Comparison of ENCODE assay signal across 33 cellular contexts in the genomic region with DNA sequence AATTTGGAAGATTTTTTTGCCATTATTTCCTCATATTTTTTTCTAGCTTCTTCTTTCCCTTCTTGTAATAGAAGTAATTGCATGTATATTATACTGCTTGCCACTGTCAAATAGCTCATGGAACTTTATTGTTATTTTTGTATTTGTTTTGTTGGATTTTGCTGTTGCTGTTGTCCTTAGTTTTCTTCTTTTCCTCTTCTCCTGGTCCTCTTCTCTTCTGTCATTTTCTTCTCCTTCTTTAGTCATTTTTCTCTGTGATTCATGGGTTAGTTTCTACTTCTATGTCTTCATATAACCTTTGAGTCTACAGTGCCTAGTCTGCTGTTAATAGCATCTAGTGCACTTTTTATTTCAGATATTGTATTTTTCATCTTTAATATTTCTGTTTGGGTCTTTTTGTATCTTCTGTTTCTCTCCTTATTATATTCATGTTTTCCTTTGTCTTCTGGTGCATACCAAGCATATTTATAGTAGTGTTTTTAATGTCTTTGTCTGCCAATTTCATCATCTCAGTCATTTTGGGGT.
"Had no signal": no experiment of that assay in that cellular context is flagged by ENCODE, and none has a peak within 500 bp of the region (broad histone marks: within the 10 kb centered on the region; RNA-seq: fewer than 3 reads in every experiment).

No MANE protein-coding gene starts in this region.

- H3K27ac ChIP-seq: adrenal gland, ascending aorta, cardiac muscle cell, VCaP had no signal

- ATAC-seq: activated CD8-positive, alpha-beta T cell treated with anti-CD3 and anti-CD28 coated beads for 36 hours; activated naive CD4-positive, alpha-beta T cell treated with anti-CD3 and anti-CD28 coated beads, Interleukin-2, amount 50 U/mL, for 72 hours; activated T-cell treated with anti-CD3 and anti-CD28 coated beads, Interleukin-2, amount 50 U/mL, for 4 hours; activated T-cell treated with anti-CD3 and anti-CD28 coated beads, Interleukin-2, amount 50 U/mL, for 72 hours; activated T-helper 17 cell treated with anti-CD3 and anti-CD28 coated beads, Interleukin-2, amount 50 U/mL, for 72 hours had no signal

- H3K36me3 ChIP-seq: adrenal gland, ascending aorta, cardiac muscle cell had no signal

- H3K27me3 ChIP-seq: adrenal gland, ascending aorta, cardiac muscle cell had no signal

- DNase-seq: activated B cell treated with CpG ODN at 0.5 μM for 24 hours; activated CD4-positive, alpha-beta memory T cell treated with anti-CD3 and anti-CD28 coated beads for 36 hours; activated CD4-positive, alpha-beta T cell treated with anti-CD3 and anti-CD28 coated beads for 4 hours; activated CD4-positive, alpha-beta T cell treated with anti-CD3 and anti-CD28 coated beads, Interleukin-2, amount 10 ng/mL, durations not matched to agents 24 days and 14 days; activated CD4-positive, alpha-beta T cell treated with anti-CD3 and anti-CD28 coated beads, Interleukin-2, amount 50 U/mL, for 1 hour; activated CD4-positive, alpha-beta T cell treated with anti-CD3 and anti-CD28 coated beads, Interleukin-2, amount 50 U/mL, for 4 hours; activated CD4-positive, CD25-positive, alpha-beta regulatory T cell treated with anti-CD3 and anti-CD28 coated beads, Interleukin-2, amount 50 U/mL, for 72 hours; activated CD8-positive, alpha-beta memory T cell treated with anti-CD3 and anti-CD28 coated beads, Interleukin-2, amount 50 U/mL, for 4 hours; activated CD8-positive, alpha-beta T cell treated with anti-CD3 and anti-CD28 coated beads for 36 hours; activated effector memory CD4-positive, alpha-beta T cell treated with anti-CD3 and anti-CD28 coated beads, Interleukin-2, amount 50 U/mL, for 16 hours; activated gamma-delta T cell treated with Interleukin-2 at 50 U/mL for 16 hours; activated naive CD4-positive, alpha-beta T cell; activated naive CD4-positive, alpha-beta T cell treated with anti-CD3 and anti-CD28 coated beads for 36 hours; activated naive CD4-positive, alpha-beta T cell treated with anti-CD3 and anti-CD28 coated beads, Interleukin-2, amount 50 U/mL, for 16 hours; activated naive CD8-positive, alpha-beta T cell treated with anti-CD3 and anti-CD28 coated beads for 36 hours; activated T-cell treated with anti-CD3 and anti-CD28 coated beads for 4 hours; activated T-cell treated with anti-CD3 and anti-CD28 coated beads, Interleukin-2, amount 50 U/mL, for 1 hour; activated T-cell treated with anti-CD3 and anti-CD28 coated beads, Interleukin-2, amount 50 U/mL, for 4 hours; activated T-cell treated with anti-CD3 and anti-CD28 coated beads, Interleukin-2, amount 50 U/mL, for 72 hours; adrenal gland; amniotic stem cell; caudate nucleus; cerebellar nuclear complex; T-helper 1 cell; T-helper 2 cell; T-helper 9 cell had no signal

- H3K4me3 ChIP-seq: adrenal gland, ascending aorta, cardiac muscle cell had no signal

- FAIRE-seq: bronchial epithelial cell, TTC549 had no signal

- H3K4me1 ChIP-seq: adrenal gland, ascending aorta had no signal
